ENCODE assay signal across 8 cellular contexts in genomic region chr17:74566132-74566753, GRCh38. TPM values are rescaled to one million over a fixed set of nuclear protein-coding genes. Genes with fewer than 3 reads are reported as not detected.
A peak's percentile ranks its signal among the peaks of the same experiment; 100 is the strongest.
DNase-seq lines count a peak whose midpoint lies in the region; ATAC-seq and TF ChIP-seq lines count a peak whose summit lies in the region.

No MANE protein-coding gene starts in this region.

- no peak for ATAC-seq in gastroesophageal sphincter
- no peak for ATAC-seq in GM18870 (IDR thresholded peaks at IDR 0.05; ENCODE audit: unreplicated experiment)
- ATAC-seq in GM21576 (IDR thresholded peaks at IDR 0.05; ENCODE audit: unreplicated experiment) = no peak

- TF ChIP-seq POLR2A in gastroesophageal sphincter (IDR thresholded peaks at IDR 0.05) = no peak

- H3K36me3 ChIP-seq in gastroesophageal sphincter = no peaks in the 10 kb centered on the region

- 55 to 60% methylated on average over 1 to 6 of the region's 9 CpGs for WGBS in gastroesophageal sphincter (ENCODE audit: low coverage in 1 of 2), 2 donors

- no peaks in the 10 kb centered on the region for H3K9me3 ChIP-seq in gastroesophageal sphincter

- H3K27ac ChIP-seq in gastroesophageal sphincter = no peak overlapping the region

- peak; percentile 36 for DNase-seq in NCI-H1436 (lab: John Stamatoyannopoulos, UW)
- no peak for DNase-seq in NCI-H1436 treated with DMSO at 0.1 percent for 48 hours (lab: John Stamatoyannopoulos, UW)
- peak; percentile 31 for DNase-seq in Jurkat, Clone E6-1 (ENCODE audit: low read depth, low spot score)
- peak in 2 of 3 donors; percentile 9 to 27 for DNase-seq in stimulated activated CD4-positive, alpha-beta T cell treated with anti-CD3 and anti-CD28 coated beads, Interleukin-12 subunit alpha, Interleukin-12 subunit beta, amount 100 ng/mL, for 48 hours (ENCODE audit: low read depth in 2 of 3, low spot score in 1 of 3)

- H3K4me3 ChIP-seq in Jurkat, Clone E6-1 (ENCODE audit: low read length) = no peak overlapping the region
- H3K4me3 ChIP-seq in WI38 (ENCODE audit: low read depth, low read length) (no peak overlapping the region), gastroesophageal sphincter (no peak overlapping the region)

- H3K4me1 ChIP-seq in gastroesophageal sphincter = no peaks in the 10 kb centered on the region

- TF ChIP-seq CTCF in WI38 (IDR thresholded peaks at IDR 0.05; ENCODE audit: low read depth, low read length) = 0 out of 2 replicates have a peak, but pooled peaks have one; percentile 16
- peak in 3 of 4 experiments; percentile 31 to 50 (median 37) for TF ChIP-seq CTCF in gastroesophageal sphincter (IDR thresholded peaks at IDR 0.05)

- H3K27me3 ChIP-seq in gastroesophageal sphincter = peaks cover 46% of the 10 kb centered on the region

- no peak for TF ChIP-seq EP300 in gastroesophageal sphincter (IDR thresholded peaks at IDR 0.05)

RNA-seq across cellular contexts. Expression of gene CD300H, which starts 1.1 kb away (rescaled TPM):
- not detected for polyA plus RNA-seq in Jurkat, Clone E6-1 (2012; ENCODE audit: insufficient read depth, insufficient read length)
- not detected for total RNA-seq in gastroesophageal sphincter

RNA-seq across cellular contexts. Expression of gene CD300C, which starts 20.3 kb away (rescaled TPM):
- not detected for polyA plus RNA-seq in Jurkat, Clone E6-1 (2012; ENCODE audit: insufficient read depth, insufficient read length)
- 1 to 10 TPM in 1 of 4 donors, under 1 TPM in 1, not detected in 2; 0.54 to 2.3 TPM for total RNA-seq in gastroesophageal sphincter

RNA-seq across cellular contexts. Expression of gene CD300LD, which starts 25.8 kb away (rescaled TPM):
- not detected for polyA plus RNA-seq in Jurkat, Clone E6-1 (2012; ENCODE audit: insufficient read depth, insufficient read length)
- not detected for total RNA-seq in gastroesophageal sphincter

RNA-seq across cellular contexts. Expression of gene CD300LB, which starts 35.0 kb away (rescaled TPM):
- polyA plus RNA-seq in Jurkat, Clone E6-1 (2012; ENCODE audit: insufficient read depth, insufficient read length) = not detected
- 1 to 10 TPM in 1 of 4 donors, under 1 TPM in 1, not detected in 2; 0.67 to 1.0 TPM for total RNA-seq in gastroesophageal sphincter

RNA-seq across cellular contexts. Expression of gene CD300E, which starts 57.3 kb away (rescaled TPM):
- not detected for polyA plus RNA-seq in Jurkat, Clone E6-1 (2012; ENCODE audit: insufficient read depth, insufficient read length)
- total RNA-seq in gastroesophageal sphincter = 1 to 10 TPM in 1 of 4 donors, under 1 TPM in 3; 0.16 to 3.9 (median 0.41) TPM
